28 cellular contexts compared by ENCODE assay signal in the genomic region with DNA sequence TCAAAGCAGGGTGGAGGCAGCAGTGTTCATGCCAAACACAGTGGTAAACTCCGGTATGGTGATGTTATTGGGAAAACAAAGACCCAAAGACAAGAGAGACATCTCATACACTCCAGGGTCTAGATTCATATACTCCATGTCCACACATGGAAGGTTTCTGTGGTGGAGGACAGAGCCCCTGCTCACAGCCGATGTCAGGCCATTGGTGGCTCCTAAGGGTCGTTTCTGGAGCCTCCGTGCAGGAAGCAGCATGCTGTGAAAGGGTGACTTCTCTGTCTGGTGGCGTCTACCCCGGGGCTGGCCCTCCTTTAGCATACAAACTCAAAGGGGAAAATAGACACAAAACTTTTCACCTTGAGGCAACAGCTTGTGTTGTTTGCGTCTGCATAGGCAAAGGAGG.
"Had no signal": no experiment of that assay in that cellular context is flagged by ENCODE, and none has a peak within 500 bp of the region (broad histone marks: within the 10 kb centered on the region; RNA-seq: fewer than 3 reads in every experiment).

No MANE protein-coding gene starts in this region.

- H3K79me2 ChIP-seq: hepatocyte had no signal

- ATAC-seq: activated naive CD8-positive, alpha-beta T cell treated with anti-CD3 and anti-CD28 coated beads, Interleukin-2, amount 50 U/mL, for 24 hours; activated T-helper 17 cell treated with anti-CD3 and anti-CD28 coated beads, Interleukin-2, amount 50 U/mL, for 72 hours; naive thymus-derived CD4-positive, alpha-beta T cell; T-cell had no signal

- FAIRE-seq: frontal cortex, urothelium cell line had no signal

- H2AFZ ChIP-seq: hepatocyte had no signal

- H3K4me1 ChIP-seq: breast epithelium, right lobe of liver had no signal

- H3K27me3 ChIP-seq: breast epithelium, hepatocyte, right lobe of liver had no signal

- H3K9me3 Mint-ChIP-seq: activated naive CD4-positive, alpha-beta T cell treated with anti-CD3 and anti-CD28 coated beads, Interleukin-2, amount 50 U/mL, for 24 hours; activated naive CD8-positive, alpha-beta T cell treated with anti-CD3 and anti-CD28 coated beads, Interleukin-2, amount 50 U/mL, for 24 hours; activated T-cell treated with anti-CD3 and anti-CD28 coated beads, Interleukin-2, amount 50 U/mL, for 24 hours; activated T-helper 17 cell treated with anti-CD3 and anti-CD28 coated beads, Interleukin-2, amount 50 U/mL, for 72 hours; central memory CD8-positive, alpha-beta T cell; stimulated activated naive CD8-positive, alpha-beta T cell treated with anti-CD3 and anti-CD28 coated beads, Interleukin-15, Interleukin-2, amounts not matched to agents 100 ng/mL and 50 ng/mL, for 24 hours; T-cell had no signal

- H3K27ac ChIP-seq: breast epithelium, epithelial cell of prostate, hepatocyte, left ventricle myocardium inferior, right lobe of liver, thoracic aorta had no signal

- DNase-seq: activated CD4-positive, alpha-beta T cell treated with anti-CD3 and anti-CD28 coated beads for 4 hours; activated CD4-positive, alpha-beta T cell treated with anti-CD3 and anti-CD28 coated beads, Interleukin-2, amount 50 U/mL, for 48 hours; activated CD8-positive, alpha-beta memory T cell treated with anti-CD3 and anti-CD28 coated beads, Interleukin-2, amount 50 U/mL, for 4 hours; activated naive CD8-positive, alpha-beta T cell treated with anti-CD3 and anti-CD28 coated beads, Interleukin-2, amount 50 U/mL, for 24 hours; activated T-cell treated with anti-CD3 and anti-CD28 coated beads, Interleukin-2, amount 50 U/mL, for 24 hours; amygdala; effector CD8-positive, alpha-beta T cell; left ventricle myocardium inferior; mammary epithelial cell; midbrain; naive thymus-derived CD4-positive, alpha-beta T cell; occipital lobe; posterior cingulate gyrus; right lobe of liver; stimulated activated CD4-positive, alpha-beta T cell treated with anti-CD3 and anti-CD28 coated beads, Interleukin-4, amount 100 ng/mL, for 1 hour; T-cell; trophoblast cell had no signal

- H3K36me3 Mint-ChIP-seq: activated naive CD4-positive, alpha-beta T cell treated with anti-CD3 and anti-CD28 coated beads, Interleukin-2, amount 50 U/mL, for 24 hours; naive thymus-derived CD4-positive, alpha-beta T cell; T-cell had no signal

- H3K36me3 ChIP-seq: breast epithelium, left ventricle myocardium inferior, right lobe of liver, thoracic aorta had no signal

- H3K4me3 ChIP-seq: breast epithelium, hepatocyte, left ventricle myocardium inferior, right lobe of liver, thoracic aorta had no signal

- H3K9me3 ChIP-seq: breast epithelium, left ventricle myocardium inferior, right lobe of liver, thoracic aorta had no signal

- H3K4me2 ChIP-seq: hepatocyte had no signal

- H3K27ac Mint-ChIP-seq: activated naive CD4-positive, alpha-beta T cell treated with anti-CD3 and anti-CD28 coated beads, Interleukin-2, amount 50 U/mL, for 24 hours; activated naive CD8-positive, alpha-beta T cell treated with anti-CD3 and anti-CD28 coated beads, Interleukin-2, amount 50 U/mL, for 24 hours; activated T-cell treated with anti-CD3 and anti-CD28 coated beads, Interleukin-2, amount 50 U/mL, for 24 hours; activated T-helper 17 cell treated with anti-CD3 and anti-CD28 coated beads, Interleukin-2, amount 50 U/mL, for 72 hours; naive thymus-derived CD4-positive, alpha-beta T cell; stimulated activated naive CD8-positive, alpha-beta T cell treated with anti-CD3 and anti-CD28 coated beads, Interleukin-15, Interleukin-2, amounts not matched to agents 100 ng/mL and 50 ng/mL, for 24 hours; T-cell had no signal

- H3K27me3 Mint-ChIP-seq: activated naive CD4-positive, alpha-beta T cell treated with anti-CD3 and anti-CD28 coated beads, Interleukin-2, amount 50 U/mL, for 24 hours; activated naive CD8-positive, alpha-beta T cell treated with anti-CD3 and anti-CD28 coated beads, Interleukin-2, amount 50 U/mL, for 24 hours; activated T-cell treated with anti-CD3 and anti-CD28 coated beads, Interleukin-2, amount 50 U/mL, for 24 hours; stimulated activated naive CD8-positive, alpha-beta T cell treated with anti-CD3 and anti-CD28 coated beads, Interleukin-15, Interleukin-2, amounts not matched to agents 100 ng/mL and 50 ng/mL, for 24 hours had no signal

- H3K4me1 Mint-ChIP-seq: activated naive CD4-positive, alpha-beta T cell treated with anti-CD3 and anti-CD28 coated beads, Interleukin-2, amount 50 U/mL, for 24 hours; activated naive CD8-positive, alpha-beta T cell treated with anti-CD3 and anti-CD28 coated beads, Interleukin-2, amount 50 U/mL, for 24 hours; activated T-helper 17 cell treated with anti-CD3 and anti-CD28 coated beads, Interleukin-2, amount 50 U/mL, for 72 hours; central memory CD8-positive, alpha-beta T cell; naive thymus-derived CD4-positive, alpha-beta T cell; T-cell had no signal

- H3K4me3 Mint-ChIP-seq: activated naive CD4-positive, alpha-beta T cell treated with anti-CD3 and anti-CD28 coated beads, Interleukin-2, amount 50 U/mL, for 24 hours; activated naive CD8-positive, alpha-beta T cell treated with anti-CD3 and anti-CD28 coated beads, Interleukin-2, amount 50 U/mL, for 24 hours; activated T-cell treated with anti-CD3 and anti-CD28 coated beads, Interleukin-2, amount 50 U/mL, for 24 hours; activated T-helper 17 cell treated with anti-CD3 and anti-CD28 coated beads, Interleukin-2, amount 50 U/mL, for 72 hours; central memory CD8-positive, alpha-beta T cell; naive thymus-derived CD4-positive, alpha-beta T cell; neural crest cell; stimulated activated naive CD8-positive, alpha-beta T cell treated with anti-CD3 and anti-CD28 coated beads, Interleukin-15, Interleukin-2, amounts not matched to agents 100 ng/mL and 50 ng/mL, for 24 hours; T-cell had no signal
